In the genomic region with DNA sequence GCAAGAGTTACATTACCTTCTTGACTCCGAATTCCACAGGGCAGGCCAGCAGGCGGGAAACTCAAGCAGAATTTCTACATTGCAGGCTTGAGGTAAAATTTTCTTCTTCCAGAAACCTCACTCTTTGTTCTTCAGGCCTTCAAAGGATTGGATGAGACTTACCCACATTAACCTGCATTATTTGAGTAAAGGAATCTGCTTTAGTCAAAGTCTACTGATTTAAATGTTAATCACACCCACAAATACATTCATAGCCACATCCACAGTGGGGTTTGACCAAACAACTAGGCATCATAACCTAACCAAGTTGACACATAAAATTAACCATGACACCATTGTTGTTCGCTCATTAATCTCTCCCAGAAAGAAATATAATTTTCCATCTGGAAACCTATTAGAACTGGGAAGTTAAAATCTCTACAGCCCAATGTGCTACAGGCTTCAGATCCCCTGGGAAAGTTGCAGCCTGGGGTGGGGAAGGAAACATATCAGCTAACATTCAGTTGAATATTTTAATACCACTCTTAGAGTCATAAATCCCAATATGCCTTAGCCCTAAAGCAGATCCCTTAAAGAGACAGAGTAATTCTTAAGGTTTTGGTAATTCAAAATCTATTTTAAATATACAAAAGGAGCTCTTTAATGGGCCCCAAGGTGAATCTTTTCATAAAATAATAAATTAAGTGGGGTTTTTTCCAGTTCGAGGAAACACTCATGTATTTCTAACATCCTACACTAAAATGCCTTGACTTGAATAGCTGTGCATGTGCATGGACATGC, we compare ENCODE assay signal across 1 cellular context.
TF ChIP-seq lines count a peak whose summit lies in the region.

No MANE protein-coding gene starts in this region.

TF ChIP-seq in neural cell, 6 proteins besides CTCF, POLR2A, EP300 and RAD21 (continued from another document):
- TF ChIP-seq REST (IDR thresholded peaks at IDR 0.05; ENCODE audit: borderline replicate concordance) = no peak
- TF ChIP-seq TAF1 (IDR thresholded peaks at IDR 0.05; ENCODE audit: low read depth) = no peak
- no peak for TF ChIP-seq MXI1 (conservative IDR thresholded peaks at IDR 0.05; ENCODE audit: poor library complexity, severe bottlenecking)
